Comparison of ENCODE assay signal across 8 cellular contexts in the genomic region with DNA sequence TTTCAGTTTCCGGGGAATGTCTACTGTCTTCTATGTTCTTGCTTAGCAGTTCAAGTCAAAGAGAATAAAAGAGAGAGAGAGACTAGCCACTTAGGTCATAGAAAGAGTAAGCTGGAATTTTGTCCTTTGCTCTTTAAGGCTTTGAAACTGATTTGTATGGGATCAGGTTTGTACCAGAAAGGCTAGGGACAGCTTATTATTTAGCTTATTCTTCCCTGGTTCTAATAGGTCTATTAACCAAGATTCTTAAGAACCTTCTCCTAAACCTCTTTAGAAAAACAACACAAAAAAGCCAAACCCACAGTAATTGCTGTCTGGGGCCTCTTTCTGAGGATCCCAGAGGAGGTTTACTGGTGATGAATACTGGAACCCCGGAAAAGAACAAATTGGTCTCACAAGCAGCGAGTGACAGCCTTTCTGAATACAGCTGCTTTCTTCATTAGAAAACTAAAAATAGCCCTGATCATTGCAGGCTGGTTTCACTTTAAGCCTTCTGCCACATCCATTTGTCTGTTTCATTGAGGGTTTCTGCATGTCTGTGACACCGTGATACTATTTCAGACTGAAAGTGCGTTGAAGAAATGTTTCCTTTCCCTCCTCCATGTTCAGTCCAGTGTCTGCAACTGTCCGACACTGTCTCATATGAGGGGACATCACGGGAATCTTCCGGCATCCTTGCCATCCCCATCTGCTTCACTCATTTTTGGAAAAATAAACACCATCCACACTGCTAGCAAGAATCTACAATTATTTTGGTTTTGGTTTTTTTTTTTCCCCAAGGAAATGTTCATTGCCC.
DNase-seq lines count a peak whose midpoint lies in the region; ATAC-seq and TF ChIP-seq lines count a peak whose summit lies in the region.

No MANE protein-coding gene starts in this region.

- peaks cover 31% of the 10 kb centered on the region for H3K4me1 Mint-ChIP-seq in chondrocyte (ENCODE audit: low read depth)

- TF ChIP-seq CTCF in chondrocyte (IDR thresholded peaks at IDR 0.05) (no peak), prostate gland (IDR thresholded peaks at IDR 0.05) (no peak)

- peak overlapping the region; percentile 42 for H3K9ac ChIP-seq in BLaER1

- H3K4me1 ChIP-seq in BLaER1 (peaks cover 27% of the 10 kb centered on the region), prostate gland (replicated peaks) (no peaks in the 10 kb centered on the region)

- H3K9me3 Mint-ChIP-seq in chondrocyte (ENCODE audit: low read depth): no peaks in the 10 kb centered on the region

- TF ChIP-seq POLR2A in prostate gland (IDR thresholded peaks at IDR 0.05): no peak

- H3K9me3 ChIP-seq in BLaER1 (no peaks in the 10 kb centered on the region), prostate gland (no peaks in the 10 kb centered on the region)

- no peaks in the 10 kb centered on the region for H3K27me3 Mint-ChIP-seq in chondrocyte (ENCODE audit: low read depth)

- peak overlapping the region; percentile 89 for H3K27ac Mint-ChIP-seq in chondrocyte (ENCODE audit: unreplicated experiment)

- H3K27ac ChIP-seq in BLaER1 (peak overlapping the region; percentile 49), prostate gland (no peak overlapping the region)

- WGBS in prostate gland: 45% methylated on average over 8 of the region's 8 CpGs

- no peaks in the 10 kb centered on the region for H3K36me3 Mint-ChIP-seq in chondrocyte (ENCODE audit: low read depth)

- H3K4me2 ChIP-seq in BLaER1: peak overlapping the region; percentile 81

- DNase-seq in chondrocyte (ENCODE audit: low spot score) (no peak), skeletal muscle cell (ENCODE audit: low read depth) (no peak), NOMO-1 treated with dmso at 0.1 percent for 144 hours (lab: John Stamatoyannopoulos, UW; ENCODE audit: unreplicated experiment) (no peak), NK-92 (lab: John Stamatoyannopoulos, UW; ENCODE audit: unreplicated experiment) (no peak), prostate gland (ENCODE audit: low spot score) (no peak)

- H3K4me3 ChIP-seq in BLaER1 (peak overlapping the region; percentile 35; the same call in 1 of the 2 replicates), skeletal muscle cell (ENCODE audit: low read depth, low read length) (peak overlapping the region; percentile 3), prostate gland (no peak overlapping the region)

- H4K20me1 ChIP-seq in BLaER1: no peaks in the 10 kb centered on the region

- H3K27me3 ChIP-seq in BLaER1 (no peaks in the 10 kb centered on the region), prostate gland (replicated peaks; ENCODE audit: insufficient read depth) (no peaks in the 10 kb centered on the region)

- intact Hi-C loops in prostate gland (cut with DNase I): no loop called here

- ATAC-seq in GM19351 (IDR thresholded peaks at IDR 0.05; ENCODE audit: unreplicated experiment) (peak; percentile 78), HG03280 (IDR thresholded peaks at IDR 0.05; ENCODE audit: unreplicated experiment) (peak; percentile 80)

- peak overlapping the region; percentile 51 for H3K4me3 Mint-ChIP-seq in chondrocyte (ENCODE audit: unreplicated experiment)

- H3K36me3 ChIP-seq in BLaER1: no peaks in the 10 kb centered on the region
- no peaks in the 10 kb centered on the region for H3K36me3 ChIP-seq in prostate gland

Comparison
In these comparisons a context has a peak if more than half of its experiments do, and no peak if none do; other contexts are left out.
1. H3K4me3 ChIP-seq: peak in BLaER1 (single experiment) and skeletal muscle cell (single experiment); none in prostate gland (0 of 2).